ENCODE assay signal across 24 cellular contexts in the genomic region with DNA sequence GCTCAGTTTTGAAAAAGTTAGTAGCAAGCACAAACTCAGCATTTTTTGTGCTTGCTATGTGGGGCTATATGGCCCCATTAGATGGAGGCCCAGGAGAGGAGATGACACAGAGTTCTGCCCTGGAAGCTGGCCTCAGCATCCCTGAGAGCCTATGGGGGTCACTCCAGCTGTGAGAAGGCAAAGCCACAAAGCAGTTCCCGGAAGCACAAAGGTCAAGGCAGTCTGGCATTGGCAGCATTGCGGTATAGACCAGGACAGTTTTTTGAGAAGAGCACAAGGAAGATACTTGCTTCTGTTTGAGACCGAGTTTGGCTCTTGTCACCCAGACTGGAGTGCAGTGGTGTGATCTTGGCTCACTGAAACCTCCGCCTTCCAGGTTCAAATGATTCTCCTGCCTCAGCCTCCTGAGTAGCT. TPM values are rescaled to one million over a fixed set of nuclear protein-coding genes. Genes with fewer than 3 reads are reported as not detected.
DNase-seq lines count a peak whose midpoint lies in the region; ATAC-seq and TF ChIP-seq lines count a peak whose summit lies in the region.
"Had no signal": no experiment of that assay in that cellular context is flagged by ENCODE, and none has a peak within 500 bp of the region (broad histone marks: within the 10 kb centered on the region; RNA-seq: fewer than 3 reads in every experiment).

No MANE protein-coding gene starts in this region.

- no peaks in the 10 kb centered on the region for H3K27me3 Mint-ChIP-seq in activated naive CD8-positive, alpha-beta T cell
- peaks cover 3% of the 10 kb centered on the region for H3K27me3 Mint-ChIP-seq in activated naive CD8-positive, alpha-beta T cell treated with anti-CD3 and anti-CD28 coated beads for 36 hours
- no peaks in the 10 kb centered on the region for H3K27me3 Mint-ChIP-seq in activated naive CD8-positive, alpha-beta T cell treated with anti-CD3 and anti-CD28 coated beads, Interleukin-2, amount 10 ng/mL, durations not matched to agents 7 days and 5 days
- H3K27me3 Mint-ChIP-seq: activated CD4-positive, alpha-beta T cell treated with anti-CD3 and anti-CD28 coated beads, Interleukin-2, amount 10 ng/mL, durations not matched to agents 7 days and 5 days; naive B cell had no signal

- H3K4me3 Mint-ChIP-seq in activated naive CD8-positive, alpha-beta T cell = no peak overlapping the region
- no peak overlapping the region for H3K4me3 Mint-ChIP-seq in activated naive CD8-positive, alpha-beta T cell treated with anti-CD3 and anti-CD28 coated beads for 36 hours
- no peak overlapping the region for H3K4me3 Mint-ChIP-seq in activated naive CD8-positive, alpha-beta T cell treated with anti-CD3 and anti-CD28 coated beads, Interleukin-2, amount 10 ng/mL, durations not matched to agents 7 days and 5 days
- peak overlapping the region; percentile 66 for H3K4me3 Mint-ChIP-seq in stimulated activated effector memory CD8-positive, alpha-beta T cell treated with anti-CD3 and anti-CD28 coated beads, Interleukin-12 subunit alpha, Interleukin-12 subunit beta, amount 100 ng/mL, for 72 hours
- H3K4me3 Mint-ChIP-seq: activated CD4-positive, alpha-beta T cell treated with anti-CD3 and anti-CD28 coated beads, Interleukin-2, amount 10 ng/mL, durations not matched to agents 7 days and 5 days had no signal

- H3K4me1 Mint-ChIP-seq in activated naive CD8-positive, alpha-beta T cell (ENCODE audit: low read depth) = peaks cover 46% of the 10 kb centered on the region
- peaks cover 41% of the 10 kb centered on the region for H3K4me1 Mint-ChIP-seq in activated naive CD8-positive, alpha-beta T cell treated with anti-CD3 and anti-CD28 coated beads for 36 hours
- H3K4me1 Mint-ChIP-seq in activated naive CD8-positive, alpha-beta T cell treated with anti-CD3 and anti-CD28 coated beads, Interleukin-2, amount 10 ng/mL, durations not matched to agents 7 days and 5 days = peaks cover 56% of the 10 kb centered on the region
- peaks cover 58% of the 10 kb centered on the region for H3K4me1 Mint-ChIP-seq in stimulated activated effector memory CD8-positive, alpha-beta T cell treated with anti-CD3 and anti-CD28 coated beads, Interleukin-12 subunit alpha, Interleukin-12 subunit beta, amount 100 ng/mL, for 72 hours

- no peak for DNase-seq in activated naive CD8-positive, alpha-beta T cell treated with anti-CD3 and anti-CD28 coated beads for 36 hours
- DNase-seq in activated naive CD8-positive, alpha-beta T cell treated with anti-CD3 and anti-CD28 coated beads, Interleukin-2, amount 10 ng/mL, durations not matched to agents 7 days and 5 days = no peak
- DNase-seq in stimulated activated effector memory CD8-positive, alpha-beta T cell treated with anti-CD3 and anti-CD28 coated beads, Interleukin-12 subunit alpha, Interleukin-12 subunit beta, amount 100 ng/mL, for 72 hours (ENCODE audit: low spot score in 2 of 2) = no peak
- DNase-seq in HPDE6-E6E7 (ENCODE audit: extremely low spot score) = no peak
- DNase-seq: activated CD4-positive, alpha-beta T cell treated with anti-CD3 and anti-CD28 coated beads, Interleukin-2, amount 10 ng/mL, durations not matched to agents 7 days and 5 days; activated CD8-positive, alpha-beta memory T cell treated with anti-CD3 and anti-CD28 coated beads, Interleukin-2, amount 50 U/mL, for 4 hours; amygdala; heart right ventricle; midbrain; naive B cell; NCI-H1048; NCI-H2107; NCI-H345; Peyer's patch; right cardiac atrium; SHP77 treated with DMSO at 0.1 percent for 48 hours; stimulated activated CD4-positive, alpha-beta T cell treated with anti-CD3 and anti-CD28 coated beads, Interleukin-1b, Interleukin-23, amount 100 ng/mL, for 48 hours had no signal

- no peaks in the 10 kb centered on the region for H3K9me3 ChIP-seq in HEK293 (ENCODE audit: control insufficient read depth, insufficient read depth, low read depth, low read length)
- H3K9me3 ChIP-seq: HAP-1, heart right ventricle, Peyer's patch, tibial artery had no signal

- peaks cover 5% of the 10 kb centered on the region for H3K36me3 Mint-ChIP-seq in activated naive CD8-positive, alpha-beta T cell
- peaks cover 17% of the 10 kb centered on the region for H3K36me3 Mint-ChIP-seq in activated naive CD8-positive, alpha-beta T cell treated with anti-CD3 and anti-CD28 coated beads for 36 hours
- H3K36me3 Mint-ChIP-seq in activated naive CD8-positive, alpha-beta T cell treated with anti-CD3 and anti-CD28 coated beads, Interleukin-2, amount 10 ng/mL, durations not matched to agents 7 days and 5 days = peaks cover 15% of the 10 kb centered on the region
- H3K36me3 Mint-ChIP-seq in stimulated activated effector memory CD8-positive, alpha-beta T cell treated with anti-CD3 and anti-CD28 coated beads, Interleukin-12 subunit alpha, Interleukin-12 subunit beta, amount 100 ng/mL, for 72 hours = peaks cover 7% of the 10 kb centered on the region
- H3K36me3 Mint-ChIP-seq: naive B cell had no signal

- POLR2A ChIA-PET in HEK293 (lab: Yijun Ruan, JAX) = no interaction called here
- POLR2A ChIA-PET in activated naive CD8-positive, alpha-beta T cell treated with anti-CD3 and anti-CD28 coated beads, Interleukin-2, amount 10 ng/mL, durations not matched to agents 7 days and 5 days (lab: Charles Lee) = interaction anchor here (2.9 to 10.2 kb wide), 3 partner anchors 12 to 17 kb away, joined by 25 to 169 read pairs (median 96); partner anchors contain the start of genes NCAPH and SNRNP200

- no peak for ATAC-seq in activated naive CD8-positive, alpha-beta T cell treated with anti-CD3 and anti-CD28 coated beads, Interleukin-2, amount 10 ng/mL, durations not matched to agents 7 days and 5 days (ENCODE audit: low read depth)
- ATAC-seq in stimulated activated effector memory CD8-positive, alpha-beta T cell treated with anti-CD3 and anti-CD28 coated beads, Interleukin-12 subunit alpha, Interleukin-12 subunit beta, amount 100 ng/mL, for 72 hours = no peak
- no peak for ATAC-seq in HG02840 (IDR thresholded peaks at IDR 0.05; ENCODE audit: low FRiP score, unreplicated experiment)
- ATAC-seq: heart right ventricle, right cardiac atrium had no signal

- H3K27ac Mint-ChIP-seq in activated naive CD8-positive, alpha-beta T cell = peak overlapping the region; percentile 50
- no peak overlapping the region for H3K27ac Mint-ChIP-seq in activated naive CD8-positive, alpha-beta T cell treated with anti-CD3 and anti-CD28 coated beads for 36 hours
- peak overlapping the region; percentile 62 for H3K27ac Mint-ChIP-seq in activated naive CD8-positive, alpha-beta T cell treated with anti-CD3 and anti-CD28 coated beads, Interleukin-2, amount 10 ng/mL, durations not matched to agents 7 days and 5 days
- H3K27ac Mint-ChIP-seq in stimulated activated effector memory CD8-positive, alpha-beta T cell treated with anti-CD3 and anti-CD28 coated beads, Interleukin-12 subunit alpha, Interleukin-12 subunit beta, amount 100 ng/mL, for 72 hours = peak overlapping the region; percentile 92
- H3K27ac Mint-ChIP-seq: activated CD4-positive, alpha-beta T cell treated with anti-CD3 and anti-CD28 coated beads, Interleukin-2, amount 10 ng/mL, durations not matched to agents 7 days and 5 days had no signal

- CTCF ChIA-PET in HEK293 (lab: Yijun Ruan, JAX) = interaction anchor here (0.6 to 0.7 kb wide), 3 partner anchors 11 to 188 kb away, joined by 3 to 6 read pairs (median 4); no protein-coding TSS in a partner anchor

- H3K4me3 ChIP-seq in HEK293 (ENCODE audit: low read depth, low read length) = no peak overlapping the region
- H3K4me3 ChIP-seq: HAP-1, heart right ventricle, Peyer's patch, tibial artery had no signal

- H3K4me1 ChIP-seq in HEK293 (ENCODE audit: control insufficient read depth, insufficient read depth, low read length) = no peaks in the 10 kb centered on the region

- no peak for TF ChIP-seq CTCF in HEK293 (tag by site-specific recombination; IDR thresholded peaks at IDR 0.05)

- H3K9me3 Mint-ChIP-seq in activated naive CD8-positive, alpha-beta T cell (ENCODE audit: low read depth) = no peaks in the 10 kb centered on the region
- no peaks in the 10 kb centered on the region for H3K9me3 Mint-ChIP-seq in activated naive CD8-positive, alpha-beta T cell treated with anti-CD3 and anti-CD28 coated beads for 36 hours
- H3K9me3 Mint-ChIP-seq in activated naive CD8-positive, alpha-beta T cell treated with anti-CD3 and anti-CD28 coated beads, Interleukin-2, amount 10 ng/mL, durations not matched to agents 7 days and 5 days = peaks cover 1% of the 10 kb centered on the region
- no peaks in the 10 kb centered on the region for H3K9me3 Mint-ChIP-seq in stimulated activated effector memory CD8-positive, alpha-beta T cell treated with anti-CD3 and anti-CD28 coated beads, Interleukin-12 subunit alpha, Interleukin-12 subunit beta, amount 100 ng/mL, for 72 hours
- H3K9me3 Mint-ChIP-seq: naive B cell had no signal

- H3K36me3 ChIP-seq in HEK293 (ENCODE audit: control insufficient read depth in 2 of 2, insufficient read depth in 1 of 2, low read length in 2 of 2) = no peaks in the 10 kb centered on the region
- H3K36me3 ChIP-seq: HAP-1, heart right ventricle, Peyer's patch, tibial artery had no signal

- no peak overlapping the region for H3K27ac ChIP-seq in HEK293 (ENCODE audit: extremely low read depth, low read depth, low read length)
- H3K27ac ChIP-seq: C4-2B, heart right ventricle, Peyer's patch, tibial artery had no signal

RNA-seq across cellular contexts. Expression of gene ITPRIPL1, which starts 7.5 kb away (rescaled TPM):
- total RNA-seq in activated naive CD8-positive, alpha-beta T cell treated with anti-CD3 and anti-CD28 coated beads for 36 hours = 10 to 100 TPM; 44.8 to 46.0 TPM
- total RNA-seq in activated naive CD8-positive, alpha-beta T cell treated with anti-CD3 and anti-CD28 coated beads, Interleukin-2, amount 10 ng/mL, durations not matched to agents 7 days and 5 days = 10 to 100 TPM; 32.8 to 35.9 TPM
- total RNA-seq: HT-29 had no signal

RNA-seq across cellular contexts. Expression of gene SNRNP200, which starts 12.2 kb away (rescaled TPM):
- total RNA-seq in activated naive CD8-positive, alpha-beta T cell treated with anti-CD3 and anti-CD28 coated beads for 36 hours = 100 to 1,000 TPM; 196 to 202 TPM
- 100 to 1,000 TPM; 194 to 201 TPM for total RNA-seq in activated naive CD8-positive, alpha-beta T cell treated with anti-CD3 and anti-CD28 coated beads, Interleukin-2, amount 10 ng/mL, durations not matched to agents 7 days and 5 days

RNA-seq across cellular contexts. Expression of gene NCAPH, which starts 18.0 kb away (rescaled TPM):
- 10 to 100 TPM; 82.3 to 85.0 TPM for total RNA-seq in activated naive CD8-positive, alpha-beta T cell treated with anti-CD3 and anti-CD28 coated beads for 36 hours
- total RNA-seq in activated naive CD8-positive, alpha-beta T cell treated with anti-CD3 and anti-CD28 coated beads, Interleukin-2, amount 10 ng/mL, durations not matched to agents 7 days and 5 days = 10 to 100 TPM; 60.3 to 64.8 TPM

RNA-seq across cellular contexts. Expression of gene CIAO1, which starts 51.6 kb away (rescaled TPM):
- total RNA-seq in activated naive CD8-positive, alpha-beta T cell treated with anti-CD3 and anti-CD28 coated beads for 36 hours = 10 to 100 TPM; 69.7 to 73.9 TPM
- total RNA-seq in activated naive CD8-positive, alpha-beta T cell treated with anti-CD3 and anti-CD28 coated beads, Interleukin-2, amount 10 ng/mL, durations not matched to agents 7 days and 5 days = 10 to 100 TPM; 66.2 to 68.2 TPM

RNA-seq across cellular contexts. Expression of gene TMEM127, which starts 51.8 kb away (rescaled TPM):
- total RNA-seq in activated naive CD8-positive, alpha-beta T cell treated with anti-CD3 and anti-CD28 coated beads for 36 hours = 10 to 100 TPM; 17.4 to 21.2 TPM
- 10 to 100 TPM; 33.4 to 39.1 TPM for total RNA-seq in activated naive CD8-positive, alpha-beta T cell treated with anti-CD3 and anti-CD28 coated beads, Interleukin-2, amount 10 ng/mL, durations not matched to agents 7 days and 5 days
